Comparison of ENCODE assay signal across 27 cellular contexts in the genomic region with DNA sequence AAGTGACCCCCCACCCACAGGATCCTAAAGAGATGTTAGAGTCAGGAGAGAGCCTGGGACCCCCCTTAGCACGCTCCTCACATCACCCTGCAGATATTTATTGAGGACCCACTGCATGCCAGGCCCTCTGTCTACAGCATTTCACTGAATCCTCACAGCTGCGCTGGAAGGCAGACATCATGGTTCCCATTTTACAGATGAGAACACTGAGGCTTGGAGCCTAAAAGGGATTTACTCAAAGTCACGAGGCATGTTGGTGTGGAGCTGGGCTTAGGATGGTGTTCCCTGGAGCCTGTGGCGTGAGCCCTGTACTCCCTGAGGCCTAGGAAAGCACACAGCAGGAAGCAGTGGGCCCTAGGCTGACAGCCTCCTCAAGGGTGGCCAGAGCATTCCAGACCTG. TPM values are rescaled to one million over a fixed set of nuclear protein-coding genes. Genes with fewer than 3 reads are reported as not detected.
A peak's percentile ranks its signal among the peaks of the same experiment; 100 is the strongest.
DNase-seq lines count a peak whose midpoint lies in the region; ATAC-seq, FAIRE-seq and TF ChIP-seq lines count a peak whose summit lies in the region.
"Had no signal": no experiment of that assay in that cellular context is flagged by ENCODE, and none has a peak within 500 bp of the region (broad histone marks: within the 10 kb centered on the region; RNA-seq: fewer than 3 reads in every experiment).

No MANE protein-coding gene starts in this region.

- no peak overlapping the region for H2BK20ac ChIP-seq in H1 (ENCODE audit: low read length)

- H3K27ac ChIP-seq in HepG2 (ENCODE audit: extremely low read length, insufficient read depth, low read length) = no peak overlapping the region
- no peak overlapping the region for H3K27ac ChIP-seq in right lobe of liver
- no peak overlapping the region for H3K27ac ChIP-seq in H1 (ENCODE audit: low read depth, low read length)
- no peak overlapping the region for H3K27ac ChIP-seq in neuronal stem cell (replicated peaks; ENCODE audit: low read length)
- H3K27ac ChIP-seq in vagina = peak overlapping the region; percentile 63
- H3K27ac ChIP-seq: 22Rv1; A549; BLaER1 treated with 17β-estradiol and CSF1 and Interleukin-3, amounts not matched to agents 10 nM and 100 nM; C4-2B had no signal

- H3K79me2 ChIP-seq in HepG2 (ENCODE audit: insufficient read depth, low read length) (no peaks in the 10 kb centered on the region), H1 (ENCODE audit: control insufficient read depth in 1 of 2, insufficient read depth in 2 of 2, low read length in 2 of 2) (no peaks in the 10 kb centered on the region)

- H3K27me3 ChIP-seq in HepG2 (ENCODE audit: control insufficient read depth in 1 of 2, insufficient read depth in 2 of 2, low read length in 2 of 2) = peaks cover 3 to 5% of the 10 kb centered on the region in 2 experiments; a peak in 2 of 5 replicates
- H3K27me3 ChIP-seq in right lobe of liver = no peaks in the 10 kb centered on the region
- no peaks in the 10 kb centered on the region for H3K27me3 ChIP-seq in H1 (replicated peaks in 1 of 4; ENCODE audit: control insufficient read depth in 3 of 4, extremely low read depth in 1 of 4, insufficient read depth in 3 of 4, low read length in 3 of 4)
- H3K27me3 ChIP-seq in neuronal stem cell (ENCODE audit: control insufficient read depth in 3 of 3, insufficient read depth in 3 of 3, low read depth in 1 of 3, low read length in 3 of 3) = peaks cover 0 to 10% (median 0%) of the 10 kb centered on the region in 3 experiments
- H3K27me3 ChIP-seq in vagina = no peaks in the 10 kb centered on the region
- H3K27me3 ChIP-seq: BLaER1 treated with 17β-estradiol and CSF1 and Interleukin-3, amounts not matched to agents 10 nM and 100 nM had no signal

- no peaks in the 10 kb centered on the region for H3K4me1 ChIP-seq in HepG2 (ENCODE audit: insufficient read depth, low read length)
- H3K4me1 ChIP-seq in right lobe of liver = no peaks in the 10 kb centered on the region
- H3K4me1 ChIP-seq in H1 (replicated peaks in 1 of 4; ENCODE audit: control insufficient read depth in 3 of 4, insufficient read depth in 4 of 4, low read length in 3 of 4) = no peaks in the 10 kb centered on the region; a peak in 1 of 7 replicates
- H3K4me1 ChIP-seq in neuronal stem cell (ENCODE audit: control insufficient read depth in 2 of 2, insufficient read depth in 1 of 2, low read depth in 1 of 2, low read length in 2 of 2) = no peaks in the 10 kb centered on the region
- H3K4me1 ChIP-seq in vagina = peaks cover 19% of the 10 kb centered on the region
- H3K4me1 ChIP-seq: A549; BLaER1 treated with 17β-estradiol and CSF1 and Interleukin-3, amounts not matched to agents 10 nM and 100 nM had no signal

- H3K23ac ChIP-seq in H1 (ENCODE audit: insufficient read length) = no peak overlapping the region
- peak overlapping the region; percentile 66 for H3K23ac ChIP-seq in neuronal stem cell (ENCODE audit: low read depth, low read length, poor library complexity)

- H3K36me3 ChIP-seq in HepG2 (replicated peaks in 1 of 2; ENCODE audit: control insufficient read depth in 1 of 2, insufficient read depth in 2 of 2, low read length in 2 of 2) (no peaks in the 10 kb centered on the region), right lobe of liver (no peaks in the 10 kb centered on the region), H1 (ENCODE audit: control insufficient read depth in 2 of 4, insufficient read depth in 4 of 4, low read length in 3 of 4) (no peaks in the 10 kb centered on the region), neuronal stem cell (replicated peaks in 1 of 2; ENCODE audit: control insufficient read depth in 2 of 2, insufficient read depth in 2 of 2, low read length in 2 of 2) (no peaks in the 10 kb centered on the region), vagina (no peaks in the 10 kb centered on the region)
- H3K36me3 ChIP-seq: BLaER1 treated with 17β-estradiol and CSF1 and Interleukin-3, amounts not matched to agents 10 nM and 100 nM had no signal

- CTCF ChIA-PET in HepG2 (lab: Yijun Ruan, JAX; ENCODE audit: low intra/inter-chr PET ratio, low total read pairs) (no interaction called here), H1 (lab: Charles Lee; ENCODE audit: partially characterized antibody) (interaction anchor here (0.5 to 2.9 kb wide), 5 partner anchors 11 to 244 kb away, joined by 3 to 16 read pairs (median 5); no protein-coding TSS in a partner anchor), GM10248 (lab: Yijun Ruan, JAX) (no interaction called here)

- in situ Hi-C loops in HepG2 (cut with HindIII; ENCODE audit: extremely low pct_ligation_motif_present, low pct_unique_long_range_greater_than_20kb) = no loop called here

- no peak overlapping the region for H2AFZ ChIP-seq in HepG2 (ENCODE audit: low read length)
- H2AFZ ChIP-seq in H1 (ENCODE audit: low read length) = no peak overlapping the region
- H2AFZ ChIP-seq in neuronal stem cell (ENCODE audit: low read length) = no peak overlapping the region

- no peak overlapping the region for H3K9ac ChIP-seq in HepG2 (ENCODE audit: insufficient read depth, low read depth, low read length)
- no peak overlapping the region for H3K9ac ChIP-seq in H1 (replicated peaks in 1 of 4; ENCODE audit: extremely low read depth in 1 of 4, low read depth in 3 of 4, low read length in 3 of 4)
- no peak overlapping the region for H3K9ac ChIP-seq in neuronal stem cell (ENCODE audit: low read depth, low read length, poor library complexity)
- H3K9ac ChIP-seq: BLaER1 treated with 17β-estradiol and CSF1 and Interleukin-3, amounts not matched to agents 10 nM and 100 nM had no signal

- WGBS in HepG2 (ENCODE audit: low lambda C conversion rate) = 20% methylated on average over 2 of the region's 4 CpGs
- WGBS in right lobe of liver (ENCODE audit: insufficient coverage, low coverage, low lambda C conversion rate, missing lambda C conversion rate) = no CpG with 5 or more reads among the region's 4 CpGs
- WGBS in H1 (ENCODE audit: extremely low coverage in 1 of 2, insufficient coverage in 1 of 2, insufficient read length in 1 of 2, insufficient replicate concordance in 2 of 2, low coverage in 1 of 2, low lambda C conversion rate in 2 of 2, missing lambda C conversion rate in 1 of 2), 2 experiments = 85% methylated on average over 4 of the region's 4 CpGs; no CpG with 5 or more reads in 1 of the 2 experiments
- WGBS in neuronal stem cell (ENCODE audit: extremely low coverage in 2 of 2, insufficient read length in 2 of 2, insufficient replicate concordance in 1 of 2), 2 donors = no CpG with 5 or more reads among the region's 4 CpGs

- H4K8ac ChIP-seq in H1 (ENCODE audit: extremely low read depth, insufficient read depth, low read length) (no peak overlapping the region), neuronal stem cell (ENCODE audit: low read depth, low read length) (no peak overlapping the region)

- H2BK12ac ChIP-seq in H1 (ENCODE audit: low read depth, low read length) = no peak overlapping the region
- H2BK12ac ChIP-seq in neuronal stem cell (ENCODE audit: low read length) = peak overlapping the region; percentile 95

- no peak for TF ChIP-seq POLR2A in HepG2 (IDR thresholded peaks at IDR 0.05; ENCODE audit: insufficient read depth in 1 of 2, low read depth in 2 of 2, low read length in 2 of 2)
- no peak for TF ChIP-seq POLR2A in right lobe of liver (IDR thresholded peaks at IDR 0.05)
- no peak for TF ChIP-seq POLR2A in H1 (IDR thresholded peaks at IDR 0.05; ENCODE audit: control extremely low read depth in 1 of 2, low read depth in 2 of 2, low read length in 2 of 2)
- TF ChIP-seq POLR2A in vagina (IDR thresholded peaks at IDR 0.05) = no peak

- no peak for TF ChIP-seq EP300 in HepG2 (IDR thresholded peaks at IDR 0.05; ENCODE audit: low read depth in 2 of 2, low read length in 2 of 2)
- TF ChIP-seq EP300 in HepG2 (CRISPR knock-in tag; IDR thresholded peaks at IDR 0.05; ENCODE audit: borderline replicate concordance) = no peak
- TF ChIP-seq EP300 in H1 (IDR thresholded peaks at IDR 0.05; ENCODE audit: borderline replicate concordance in 1 of 2, low read depth in 2 of 2, low read length in 2 of 2) = no peak

- no peak overlapping the region for H3K4me3 ChIP-seq in HepG2 (replicated peaks in 1 of 3; ENCODE audit: insufficient read depth in 1 of 3, low read depth in 2 of 3, low read length in 3 of 3)
- H3K4me3 ChIP-seq in right lobe of liver = no peak overlapping the region
- H3K4me3 ChIP-seq in H1 (ENCODE audit: extremely low read depth in 1 of 4, insufficient read depth in 2 of 4, low read depth in 3 of 4, low read length in 4 of 4) = no peak overlapping the region
- no peak overlapping the region for H3K4me3 ChIP-seq in neuronal stem cell (ENCODE audit: low read length in 2 of 2)
- H3K4me3 ChIP-seq in vagina = no peak overlapping the region
- H3K4me3 ChIP-seq: A549; BLaER1 treated with 17β-estradiol and CSF1 and Interleukin-3, amounts not matched to agents 10 nM and 100 nM had no signal

- BruUV-seq in HepG2 (replicated peaks; lab: Mats Ljungman, UMichigan) = no TSS peak

- no peak overlapping the region for H4K91ac ChIP-seq in H1 (replicated peaks; ENCODE audit: insufficient read length, low read length)
- no peak overlapping the region for H4K91ac ChIP-seq in neuronal stem cell (ENCODE audit: low read depth, low read length, poor library complexity)

- no peak overlapping the region for H2AK5ac ChIP-seq in H1 (ENCODE audit: low read depth, low read length)
- no peak overlapping the region for H2AK5ac ChIP-seq in neuronal stem cell (ENCODE audit: low read depth, low read length)

- ATAC-seq in HepG2 = no peak; the same call in 1 of the 3 replicates
- ATAC-seq in right lobe of liver = no peak
- no peak for ATAC-seq in GM21423 (IDR thresholded peaks at IDR 0.05; ENCODE audit: unreplicated experiment)
- ATAC-seq: CD8-positive, alpha-beta T cell had no signal

- no peaks in the 10 kb centered on the region for H3K9me3 ChIP-seq in HepG2 (ENCODE audit: low read length)
- no peaks in the 10 kb centered on the region for H3K9me3 ChIP-seq in right lobe of liver
- H3K9me3 ChIP-seq in H1 (ENCODE audit: insufficient read depth in 2 of 2, low read depth in 1 of 2, low read length in 1 of 2) = peaks cover 0 to 4% of the 10 kb centered on the region in 2 experiments; a peak in 2 of 4 replicates
- no peaks in the 10 kb centered on the region for H3K9me3 ChIP-seq in neuronal stem cell (replicated peaks in 1 of 2; ENCODE audit: control insufficient read depth in 2 of 2, insufficient read depth in 1 of 2, low read depth in 1 of 2, low read length in 2 of 2)
- no peaks in the 10 kb centered on the region for H3K9me3 ChIP-seq in vagina

- no peak for TF ChIP-seq RAD21 in HepG2 (CRISPR knock-in tag; IDR thresholded peaks at IDR 0.05)
- no peak for TF ChIP-seq RAD21 in H1 (IDR thresholded peaks at IDR 0.05 in 1 of 2, conservative IDR thresholded peaks at IDR 0.05 in 1 of 2; ENCODE audit: low read depth in 2 of 2, low read length in 2 of 2)

- no peak overlapping the region for H3K18ac ChIP-seq in H1 (ENCODE audit: extremely low read depth, low read length)
- H3K18ac ChIP-seq in neuronal stem cell (ENCODE audit: low read length) = peak overlapping the region; percentile 63

- DNase-seq in HepG2 (ENCODE audit: low spot score) (no peak), right lobe of liver (no peak), H1 (ENCODE audit: low read depth in 1 of 2, low spot score in 2 of 2) (no peak), neuronal stem cell (ENCODE audit: low spot score) (no peak), vagina (ENCODE audit: extremely low spot score in 2 of 2) (no peak), HT-29 (ENCODE audit: low spot score) (no peak), GM10248 (ENCODE audit: extremely low spot score) (no peak)
- DNase-seq: AML-193; CD4-positive, alpha-beta T cell; CD8-positive, alpha-beta T cell; COR-L47; DMS 273 treated with DMSO at 0.1 percent for 48 hours; DMS153; DMS53; DMS79; DND-41; EL; GDM1 had no signal

- POLR2A ChIA-PET in HepG2 (lab: Yijun Ruan, JAX) (no interaction called here), H1 (lab: Charles Lee; ENCODE audit: partially characterized antibody) (interaction anchor here (0.6 kb wide), 1 partner anchor 20 kb away, joined by 3 read pairs; no protein-coding TSS in a partner anchor), GM10248 (lab: Yijun Ruan, JAX) (no interaction called here)

- no peak overlapping the region for H2BK15ac ChIP-seq in H1 (ENCODE audit: low read length)
- no peak overlapping the region for H2BK15ac ChIP-seq in neuronal stem cell (ENCODE audit: low read length)

- H3K79me1 ChIP-seq in H1 (ENCODE audit: low read depth, low read length) = no peaks in the 10 kb centered on the region
- H3K79me1 ChIP-seq in neuronal stem cell (ENCODE audit: low read depth, low read length) = no peaks in the 10 kb centered on the region

- H2BK120ac ChIP-seq in H1 (replicated peaks; ENCODE audit: low read depth, low read length) (no peak overlapping the region), neuronal stem cell (ENCODE audit: low read depth, low read length) (no peak overlapping the region)

- H4K20me1 ChIP-seq in HepG2 (ENCODE audit: insufficient read depth, low read length) (no peaks in the 10 kb centered on the region), H1 (replicated peaks in 1 of 2; ENCODE audit: control insufficient read depth in 1 of 2, insufficient read depth in 2 of 2, low read length in 2 of 2) (no peaks in the 10 kb centered on the region)
- H4K20me1 ChIP-seq: BLaER1 treated with 17β-estradiol and CSF1 and Interleukin-3, amounts not matched to agents 10 nM and 100 nM had no signal

- H3K4ac ChIP-seq in H1 (replicated peaks; ENCODE audit: insufficient read length, low read depth, low read length) (no peak overlapping the region), neuronal stem cell (ENCODE audit: low read length) (no peak overlapping the region)

- TF ChIP-seq CTCF in HepG2 (CRISPR knock-in tag; IDR thresholded peaks at IDR 0.05) (no peak), right lobe of liver (IDR thresholded peaks at IDR 0.05) (no peak), H1 (IDR thresholded peaks at IDR 0.05; ENCODE audit: control extremely low read depth in 1 of 3, insufficient read depth in 1 of 3, low read depth in 1 of 3, low read length in 3 of 3) (no peak), vagina (IDR thresholded peaks at IDR 0.05) (no peak), GM10248 (IDR thresholded peaks at IDR 0.05; ENCODE audit: control extremely low read depth, extremely low read depth, low read depth, missing control alignments) (no peak)

- no peak overlapping the region for H3K14ac ChIP-seq in H1 (ENCODE audit: insufficient read length)
- no peak overlapping the region for H3K14ac ChIP-seq in neuronal stem cell (ENCODE audit: low read length)

- H3K4me2 ChIP-seq in HepG2 (ENCODE audit: low read depth, low read length) (no peak overlapping the region), H1 (ENCODE audit: insufficient read depth in 1 of 2, low read depth in 2 of 2, low read length in 2 of 2) (no peak overlapping the region), neuronal stem cell (ENCODE audit: insufficient read depth, low read length, poor library complexity, severe bottlenecking) (no peak overlapping the region)
- H3K4me2 ChIP-seq: A549; BLaER1 treated with 17β-estradiol and CSF1 and Interleukin-3, amounts not matched to agents 10 nM and 100 nM had no signal

- H3K56ac ChIP-seq in H1 (replicated peaks; ENCODE audit: insufficient read length, low read depth, low read length) = no peak overlapping the region

- FAIRE-seq in HepG2 (lab: Jason Lieb, UNC) (no peak), H1 (lab: Jason Lieb, UNC) (no peak)
- FAIRE-seq: A549, GM12891, GM19239 had no signal

- peaks cover 7% of the 10 kb centered on the region; the same call in 1 of the 2 replicates for H3K23me2 ChIP-seq in H1 (ENCODE audit: low read depth, low read length)

- H2BK5ac ChIP-seq in H1 (ENCODE audit: low read depth, low read length) (no peak overlapping the region), neuronal stem cell (ENCODE audit: low read length) (no peak overlapping the region)

- intact Hi-C loops in HepG2 (cut with micrococcal nuclease; ENCODE audit: unreplicated experiment) (no loop called here), right lobe of liver (cut with DNase I) (no loop called here), vagina (cut with DNase I) (no loop called here)

- no peak overlapping the region for H4K5ac ChIP-seq in H1 (ENCODE audit: insufficient read length, low read depth, low read length)

RNA-seq across cellular contexts. Expression of a gene that starts 39.2 kb away (rescaled TPM):
- total RNA-seq in HepG2 (2016; rRNA removed; fragmentation: Illumina TruSeq; extraction: Trizol) (not detected in 2 replicates), right lobe of liver (10 to 100 TPM in 4 of 6 experiments, 1 to 10 TPM in 2; 7.4 to 19.5 (median 14.5) TPM), vagina (66.3 TPM)
- not detected in 2 replicates for total RNA-seq in HepG2 (2016; cell fraction: cytosol; rRNA removed; fragmentation: Illumina TruSeq; extraction: Trizol; ENCODE audit: low read depth)
- total RNA-seq in HepG2 (2016; cell fraction: insoluble cytoplasmic fraction; rRNA removed; fragmentation: Illumina TruSeq; extraction: Trizol) = not detected in 2 replicates
- not detected in 2 replicates for total RNA-seq in HepG2 (2016; cell fraction: membrane; rRNA removed; fragmentation: Illumina TruSeq; extraction: Trizol)
- total RNA-seq in HepG2 (2016; cell fraction: nucleus; rRNA removed; fragmentation: Illumina TruSeq; extraction: Trizol) = not detected in 2 replicates
- polyA plus RNA-seq in HepG2 (2011; rRNA removed) (0.07 and 0.12 TPM in 2 replicates), H1 (2011; rRNA removed) (1.9 and 2.0 TPM in 2 replicates)
- polyA plus RNA-seq in HepG2 (2011; cell fraction: cytosol; rRNA removed) = not detected in 2 replicates
- polyA plus RNA-seq in HepG2 (2011; cell fraction: nucleus; rRNA removed) = 0.03 TPM in 1 of 2 replicates, not detected in the other
- polyA plus RNA-seq in HepG2 (2012) = 0.07 TPM in 1 of 2 replicates, not detected in the other
- polyA plus RNA-seq in HepG2 (2016; cell fraction: cytosol; fragmentation: Illumina TruSeq; extraction: Trizol; ENCODE audit: low read depth) = not detected in 2 replicates
- not detected in 2 replicates for polyA plus RNA-seq in HepG2 (2016; cell fraction: insoluble cytoplasmic fraction; fragmentation: Illumina TruSeq; extraction: Trizol; ENCODE audit: low read depth)
- polyA plus RNA-seq in HepG2 (2016; cell fraction: membrane; fragmentation: Illumina TruSeq; extraction: Trizol; ENCODE audit: low read depth) = not detected in 2 replicates
- polyA plus RNA-seq in HepG2 (2016; cell fraction: nucleus; fragmentation: Illumina TruSeq; extraction: Trizol; ENCODE audit: insufficient read depth, low read depth) = not detected in 2 replicates
- 1.6 TPM in 1 of 2 replicates, not detected in the other for polyA minus RNA-seq in HepG2 (2011; rRNA and poly(A)+ RNA removed; ENCODE audit: low replicate concordance)
- not detected in 2 replicates for polyA minus RNA-seq in HepG2 (2011; cell fraction: cytosol; rRNA and poly(A)+ RNA removed)
- not detected in 2 replicates for polyA minus RNA-seq in HepG2 (2011; cell fraction: nucleus; rRNA and poly(A)+ RNA removed)
- total RNA-seq in H1 (2021; fragmentation: NEBNext Ultra II Directional; extraction: Animal tissue kit (Norgen Biotek cat#: 25700)) = 0.44 and 0.99 TPM in 2 replicates
- 1.0 TPM for polyA plus RNA-seq in H1 (2011; cell fraction: cytosol; rRNA removed)
- polyA plus RNA-seq in H1 (2011; cell fraction: nucleus; rRNA removed) = 0.88 TPM
- polyA plus RNA-seq in H1 (2012, experiment 1 of 2) = 1.0 to 3.3 TPM (median 1.7 TPM) in 4 replicates
- polyA plus RNA-seq in H1 (2012, experiment 2 of 2) = 1.0 TPM
- 1.1 TPM for polyA plus RNA-seq in H1 (2013, experiment 1 of 2)
- 1.2 TPM for polyA plus RNA-seq in H1 (2013, experiment 2 of 2)
- 0.95 and 1.2 TPM in 2 replicates for polyA minus RNA-seq in H1 (2011; rRNA and poly(A)+ RNA removed)
- polyA minus RNA-seq in H1 (2011; cell fraction: cytosol; rRNA and poly(A)+ RNA removed) = 1.2 TPM
- polyA minus RNA-seq in H1 (2011; cell fraction: nucleus; rRNA and poly(A)+ RNA removed) = 0.50 TPM
- 0.91 TPM for polyA plus RNA-seq in neuronal stem cell (2013, experiment 1 of 2)
- 1.1 TPM for polyA plus RNA-seq in neuronal stem cell (2013, experiment 2 of 2)
- total RNA-seq in HT-29 (2014; rRNA removed; shearing (Covaris generic)) = 0.10 TPM in 1 of 2 replicates, not detected in the other
- total RNA-seq: A172, G401 had no signal
